Comparison of ENCODE assay signal across 8 cellular contexts in the genomic region with DNA sequence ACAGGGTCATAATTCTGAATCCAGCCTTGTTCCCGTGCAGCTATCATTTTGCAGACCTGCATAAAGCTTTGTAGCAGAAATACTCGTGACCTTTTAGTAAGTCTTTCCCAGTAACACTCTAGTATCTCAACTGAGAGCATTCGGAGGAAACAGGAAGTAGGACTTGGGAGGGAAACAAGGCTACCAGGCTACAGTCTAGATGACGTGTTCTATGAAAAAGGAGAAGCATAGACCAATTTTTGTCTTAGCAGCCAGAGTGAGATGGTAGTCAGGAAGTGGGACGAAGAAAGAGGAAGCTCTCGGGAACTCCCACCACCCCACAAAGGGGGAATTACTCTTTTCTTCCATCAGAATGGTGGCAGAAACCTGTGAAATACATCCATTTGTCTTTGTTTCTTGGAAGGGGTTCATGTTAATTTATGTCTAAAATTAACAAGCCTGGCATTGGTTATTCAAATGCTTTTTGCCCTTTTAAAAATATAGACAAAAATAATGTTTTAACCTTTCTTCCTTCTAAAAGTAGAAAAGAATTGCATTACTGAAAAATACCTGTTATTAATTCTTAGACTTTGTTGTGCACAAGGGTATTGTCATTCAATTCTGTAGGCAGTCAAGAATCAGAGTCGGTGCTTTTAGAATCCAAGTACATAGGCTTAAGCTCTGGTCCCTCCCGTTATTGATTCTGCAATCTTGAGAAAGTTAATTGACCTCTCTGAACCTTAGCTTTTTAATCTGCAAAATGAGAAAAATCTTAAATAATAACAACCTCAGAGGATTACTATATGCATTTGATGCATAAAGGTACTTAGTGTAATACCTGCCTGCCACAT. TPM values are rescaled to one million over a fixed set of nuclear protein-coding genes. Genes with fewer than 3 reads are reported as not detected.
A peak's percentile ranks its signal among the peaks of the same experiment; 100 is the strongest.
DNase-seq lines count a peak whose midpoint lies in the region; ATAC-seq and FAIRE-seq lines count a peak whose summit lies in the region.

No MANE protein-coding gene starts in this region.

- peaks cover 4% of the 10 kb centered on the region for H3K27me3 Mint-ChIP-seq in activated naive CD8-positive, alpha-beta T cell treated with anti-CD3 and anti-CD28 coated beads, Interleukin-2, amount 10 ng/mL, durations not matched to agents 7 days and 5 days
- no peaks in the 10 kb centered on the region for H3K27me3 Mint-ChIP-seq in natural killer cell treated with Interleukin-12 subunit alpha and Interleukin-12 subunit beta and Interleukin-15 and Interleukin-18, amount 100 ng/mL, for 72 hours
- H3K27me3 Mint-ChIP-seq in CD8-positive, alpha-beta memory T cell = peaks cover 2 to 6% of the 10 kb centered on the region in 2 donors

- peak overlapping the region; percentile 31 to 86 (median 67); a peak in 21 of 22 replicates for H3K4me2 ChIP-seq in BLaER1 treated with 17β-estradiol and CSF1 and Interleukin-3, amounts not matched to agents 10 nM and 100 nM

- POLR2A ChIA-PET in activated naive CD8-positive, alpha-beta T cell treated with anti-CD3 and anti-CD28 coated beads, Interleukin-2, amount 10 ng/mL, durations not matched to agents 7 days and 5 days (lab: Charles Lee) = interaction anchor here (0.6 kb wide), 1 partner anchor 827 kb away, joined by 5 read pairs; no protein-coding TSS in a partner anchor
- POLR2A ChIA-PET in CD8-positive, alpha-beta memory T cell (lab: Charles Lee) = no interaction called here

- H3K4me3 ChIP-seq in BLaER1 treated with 17β-estradiol and CSF1 and Interleukin-3, amounts not matched to agents 10 nM and 100 nM = peak overlapping the region in 1 of 10 experiments; percentile 11; a peak in 2 of 20 replicates
- no peak overlapping the region for H3K4me3 ChIP-seq in CD8-positive, alpha-beta memory T cell (ENCODE audit: low read length)

- peaks cover 13% of the 10 kb centered on the region for H3K4me1 Mint-ChIP-seq in activated naive CD8-positive, alpha-beta T cell treated with anti-CD3 and anti-CD28 coated beads, Interleukin-2, amount 10 ng/mL, durations not matched to agents 7 days and 5 days
- H3K4me1 Mint-ChIP-seq in natural killer cell treated with Interleukin-12 subunit alpha and Interleukin-12 subunit beta and Interleukin-15 and Interleukin-18, amount 100 ng/mL, for 72 hours (ENCODE audit: low read depth in 2 of 2) = peaks cover 10 to 13% of the 10 kb centered on the region in 2 donors
- peaks cover 9 to 15% (median 10%) of the 10 kb centered on the region in 3 donors for H3K4me1 Mint-ChIP-seq in CD8-positive, alpha-beta memory T cell

- ATAC-seq in GM19467 (IDR thresholded peaks at IDR 0.05; ENCODE audit: unreplicated experiment) (peak; percentile 63), HG03439 (IDR thresholded peaks at IDR 0.05; ENCODE audit: unreplicated experiment) (peak; percentile 70)
- no peak for ATAC-seq in activated naive CD8-positive, alpha-beta T cell treated with anti-CD3 and anti-CD28 coated beads, Interleukin-2, amount 10 ng/mL, durations not matched to agents 7 days and 5 days (ENCODE audit: low read depth)
- ATAC-seq in natural killer cell treated with Interleukin-12 subunit alpha and Interleukin-12 subunit beta and Interleukin-15 and Interleukin-18, amount 100 ng/mL, for 72 hours = peak; percentile 43 to 52

- no peaks in the 10 kb centered on the region for H3K9me3 Mint-ChIP-seq in activated naive CD8-positive, alpha-beta T cell treated with anti-CD3 and anti-CD28 coated beads, Interleukin-2, amount 10 ng/mL, durations not matched to agents 7 days and 5 days
- H3K9me3 Mint-ChIP-seq in natural killer cell treated with Interleukin-12 subunit alpha and Interleukin-12 subunit beta and Interleukin-15 and Interleukin-18, amount 100 ng/mL, for 72 hours = no peaks in the 10 kb centered on the region
- no peaks in the 10 kb centered on the region for H3K9me3 Mint-ChIP-seq in CD8-positive, alpha-beta memory T cell

- no peak for FAIRE-seq in urothelium cell line (lab: Jason Lieb, UNC)

- H3K9me3 ChIP-seq in BLaER1 treated with 17β-estradiol and CSF1 and Interleukin-3, amounts not matched to agents 10 nM and 100 nM (replicated peaks in 1 of 11) = no peaks in the 10 kb centered on the region
- no peaks in the 10 kb centered on the region for H3K9me3 ChIP-seq in CD8-positive, alpha-beta memory T cell (ENCODE audit: low read length)

- peak overlapping the region; percentile 42 for H3K4me3 Mint-ChIP-seq in activated naive CD8-positive, alpha-beta T cell treated with anti-CD3 and anti-CD28 coated beads, Interleukin-2, amount 10 ng/mL, durations not matched to agents 7 days and 5 days
- peak overlapping the region; percentile 28 for H3K4me3 Mint-ChIP-seq in natural killer cell treated with Interleukin-12 subunit alpha and Interleukin-12 subunit beta and Interleukin-15 and Interleukin-18, amount 100 ng/mL, for 72 hours
- H3K4me3 Mint-ChIP-seq in CD8-positive, alpha-beta memory T cell = no peak overlapping the region

- no peak overlapping the region for H3K27ac Mint-ChIP-seq in activated naive CD8-positive, alpha-beta T cell treated with anti-CD3 and anti-CD28 coated beads, Interleukin-2, amount 10 ng/mL, durations not matched to agents 7 days and 5 days
- peak overlapping the region in 1 of 2 donors; percentile 50 for H3K27ac Mint-ChIP-seq in natural killer cell treated with Interleukin-12 subunit alpha and Interleukin-12 subunit beta and Interleukin-15 and Interleukin-18, amount 100 ng/mL, for 72 hours
- H3K27ac Mint-ChIP-seq in CD8-positive, alpha-beta memory T cell = peak overlapping the region in 2 of 8 donors; percentile 6 to 48

- no peaks in the 10 kb centered on the region for H3K36me3 ChIP-seq in BLaER1 treated with 17β-estradiol and CSF1 and Interleukin-3, amounts not matched to agents 10 nM and 100 nM
- H3K36me3 ChIP-seq in CD8-positive, alpha-beta memory T cell (ENCODE audit: insufficient read depth, low read length) = no peaks in the 10 kb centered on the region

- H3K4me1 ChIP-seq in BLaER1 treated with 17β-estradiol and CSF1 and Interleukin-3, amounts not matched to agents 10 nM and 100 nM = peaks cover 15 to 71% (median 28%) of the 10 kb centered on the region in 10 experiments
- H3K4me1 ChIP-seq in CD8-positive, alpha-beta memory T cell (ENCODE audit: insufficient read depth, low read length) = no peaks in the 10 kb centered on the region

- no peaks in the 10 kb centered on the region for H3K36me3 Mint-ChIP-seq in activated naive CD8-positive, alpha-beta T cell treated with anti-CD3 and anti-CD28 coated beads, Interleukin-2, amount 10 ng/mL, durations not matched to agents 7 days and 5 days
- no peaks in the 10 kb centered on the region for H3K36me3 Mint-ChIP-seq in natural killer cell treated with Interleukin-12 subunit alpha and Interleukin-12 subunit beta and Interleukin-15 and Interleukin-18, amount 100 ng/mL, for 72 hours
- no peaks in the 10 kb centered on the region for H3K36me3 Mint-ChIP-seq in CD8-positive, alpha-beta memory T cell

- H3K27me3 ChIP-seq in BLaER1 treated with 17β-estradiol and CSF1 and Interleukin-3, amounts not matched to agents 10 nM and 100 nM = no peaks in the 10 kb centered on the region
- H3K27me3 ChIP-seq in CD8-positive, alpha-beta memory T cell (ENCODE audit: insufficient read depth, low read length, poor library complexity, severe bottlenecking) = no peaks in the 10 kb centered on the region

- H3K9ac ChIP-seq in BLaER1 treated with 17β-estradiol and CSF1 and Interleukin-3, amounts not matched to agents 10 nM and 100 nM = peak overlapping the region in 5 of 11 experiments; percentile 33 to 43 (median 37); a peak in 5 of 22 replicates

- H3K27ac ChIP-seq in BLaER1 treated with 17β-estradiol and CSF1 and Interleukin-3, amounts not matched to agents 10 nM and 100 nM = peak overlapping the region in 10 of 11 experiments; percentile 21 to 72 (median 61); a peak in 18 of 22 replicates
- no peak overlapping the region for H3K27ac ChIP-seq in CD8-positive, alpha-beta memory T cell (ENCODE audit: low read depth, low read length)

- no peak for DNase-seq in activated naive CD8-positive, alpha-beta T cell treated with anti-CD3 and anti-CD28 coated beads, Interleukin-2, amount 10 ng/mL, durations not matched to agents 7 days and 5 days
- DNase-seq in natural killer cell treated with Interleukin-12 subunit alpha and Interleukin-12 subunit beta and Interleukin-15 and Interleukin-18, amount 100 ng/mL, for 72 hours (ENCODE audit: low spot score) = no peak
- DNase-seq in NCI-H1048 (lab: John Stamatoyannopoulos, UW) (no peak), urothelium cell line (ENCODE audit: low spot score) (no peak)
- DNase-seq in CD8-positive, alpha-beta memory T cell = no peak

- no peaks in the 10 kb centered on the region for H4K20me1 ChIP-seq in BLaER1 treated with 17β-estradiol and CSF1 and Interleukin-3, amounts not matched to agents 10 nM and 100 nM

- CTCF ChIA-PET in CD8-positive, alpha-beta memory T cell (lab: Charles Lee) = no interaction called here

RNA-seq across cellular contexts. Expression of gene SUCNR1, which starts 1.6 kb away (rescaled TPM):
- total RNA-seq in activated naive CD8-positive, alpha-beta T cell treated with anti-CD3 and anti-CD28 coated beads, Interleukin-2, amount 10 ng/mL, durations not matched to agents 7 days and 5 days = under 1 TPM; 0.06 to 0.08 TPM
- total RNA-seq in natural killer cell treated with Interleukin-12 subunit alpha and Interleukin-12 subunit beta and Interleukin-15 and Interleukin-18, amount 100 ng/mL, for 72 hours = not detected
- total RNA-seq in CD8-positive, alpha-beta memory T cell = not detected
- not detected for polyA plus RNA-seq in CD8-positive, alpha-beta memory T cell

RNA-seq across cellular contexts. Expression of gene AADAC, which starts 57.9 kb away (rescaled TPM):
- not detected for total RNA-seq in activated naive CD8-positive, alpha-beta T cell treated with anti-CD3 and anti-CD28 coated beads, Interleukin-2, amount 10 ng/mL, durations not matched to agents 7 days and 5 days
- total RNA-seq in natural killer cell treated with Interleukin-12 subunit alpha and Interleukin-12 subunit beta and Interleukin-15 and Interleukin-18, amount 100 ng/mL, for 72 hours = not detected
- not detected for total RNA-seq in CD8-positive, alpha-beta memory T cell
- polyA plus RNA-seq in CD8-positive, alpha-beta memory T cell = not detected

Comparison
In these comparisons a context has a peak if more than half of its experiments do, and no peak if none do; other contexts are left out.
1. H3K4me3 Mint-ChIP-seq: peak in activated naive CD8-positive, alpha-beta T cell treated with anti-CD3 and anti-CD28 coated beads, Interleukin-2, amount 10 ng/mL, durations not matched to agents 7 days and 5 days (single experiment) and natural killer cell treated with Interleukin-12 subunit alpha and Interleukin-12 subunit beta and Interleukin-15 and Interleukin-18, amount 100 ng/mL, for 72 hours (single experiment); none in CD8-positive, alpha-beta memory T cell (0 of 7).